In the genomic region with DNA sequence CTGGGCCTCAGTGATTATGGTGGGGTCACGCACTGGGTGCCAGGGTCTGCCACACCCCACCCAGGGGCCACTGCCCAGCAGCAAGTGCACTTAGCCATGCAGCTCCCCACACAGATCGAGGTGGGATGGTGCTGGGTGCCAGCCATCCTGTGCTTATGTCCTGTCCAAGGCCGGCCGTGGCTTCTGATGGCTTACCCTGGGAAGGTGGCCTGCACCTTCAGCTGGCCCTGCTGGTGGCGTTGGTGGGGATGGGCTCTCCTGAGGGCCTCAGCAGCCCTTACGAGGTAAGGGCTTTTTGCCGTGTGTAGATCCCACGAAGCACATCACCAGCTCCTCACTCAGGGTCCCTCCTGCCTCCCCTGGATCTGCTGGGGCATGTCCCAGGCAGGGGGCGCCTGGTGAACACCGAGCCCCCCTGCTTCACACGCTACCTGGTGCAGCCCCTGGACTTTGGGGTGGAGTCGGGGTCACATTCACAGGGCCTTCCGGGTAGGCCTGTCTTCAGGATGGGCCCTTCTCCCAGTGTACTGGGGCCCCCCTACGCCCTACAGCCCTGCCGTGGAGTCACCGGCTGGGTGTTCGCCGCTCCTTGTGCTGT, we compare ENCODE assay signal across 11 cellular contexts. TPM values are rescaled to one million over a fixed set of nuclear protein-coding genes. Genes with fewer than 3 reads are reported as not detected.
A peak's percentile ranks its signal among the peaks of the same experiment; 100 is the strongest.
DNase-seq lines count a peak whose midpoint lies in the region; ATAC-seq and TF ChIP-seq lines count a peak whose summit lies in the region.
"Had no signal": no experiment of that assay in that cellular context is flagged by ENCODE, and none has a peak within 500 bp of the region (broad histone marks: within the 10 kb centered on the region; RNA-seq: fewer than 3 reads in every experiment).

No MANE protein-coding gene starts in this region.

- H3K18ac ChIP-seq in mesenchymal stem cell (ENCODE audit: low read depth in 1 of 2, low read length in 2 of 2) = peak overlapping the region in 1 of 2 experiments; percentile 21

- peak overlapping the region in 1 of 2 experiments; percentile 34 for H3K23ac ChIP-seq in mesenchymal stem cell (ENCODE audit: low read length in 2 of 2)

- H3K27me3 ChIP-seq in BLaER1 (no peaks in the 10 kb centered on the region), GM23338 (ENCODE audit: insufficient read depth) (no peaks in the 10 kb centered on the region), WERI-Rb-1 (ENCODE audit: insufficient read depth, low read depth, severe bottlenecking) (no peaks in the 10 kb centered on the region), mesenchymal stem cell (ENCODE audit: control insufficient read depth in 1 of 2, insufficient read depth in 1 of 2, low read length in 2 of 2) (no peaks in the 10 kb centered on the region)

- no peaks in the 10 kb centered on the region for H3K9me3 Mint-ChIP-seq in GM23338
- no peaks in the 10 kb centered on the region for H3K9me3 Mint-ChIP-seq in nephron progenitor cell
- H3K9me3 Mint-ChIP-seq: CD4-positive, CD25-positive, alpha-beta regulatory T cell had no signal

- peak in 1 of 2 experiments; percentile 20; a peak in 1 of 4 replicates for TF ChIP-seq CTCF in GM23338 (conservative IDR thresholded peaks at IDR 0.05; ENCODE audit: low read depth in 2 of 2)
- no peak for TF ChIP-seq CTCF in WERI-Rb-1 (IDR thresholded peaks at IDR 0.05; ENCODE audit: low read depth, low read length)
- no peak for TF ChIP-seq CTCF in nephron progenitor cell (IDR thresholded peaks at IDR 0.05)

- no peak overlapping the region for H2BK120ac ChIP-seq in mesenchymal stem cell (ENCODE audit: low read depth, low read length)

- no peak overlapping the region for H3K27ac Mint-ChIP-seq in GM23338
- H3K27ac Mint-ChIP-seq in nephron progenitor cell = no peak overlapping the region
- H3K27ac Mint-ChIP-seq: CD4-positive, CD25-positive, alpha-beta regulatory T cell had no signal

- H3K9me2 ChIP-seq in GM23338 (ENCODE audit: insufficient read depth) = no peaks in the 10 kb centered on the region

- peak overlapping the region in 1 of 2 experiments; percentile 57 for H2BK12ac ChIP-seq in mesenchymal stem cell (ENCODE audit: low read length in 2 of 2)

- peak overlapping the region in 1 of 2 experiments; percentile 46 for H3K14ac ChIP-seq in mesenchymal stem cell (ENCODE audit: low read length in 2 of 2)

- H3K4me2 ChIP-seq in BLaER1 = peak overlapping the region; percentile 87
- H3K4me2 ChIP-seq in GM23338 = no peak overlapping the region
- no peak overlapping the region for H3K4me2 ChIP-seq in mesenchymal stem cell (ENCODE audit: low read length, poor library complexity, severe bottlenecking)

- ATAC-seq in GM23338 (peak; percentile 13; the same call in 1 of the 3 replicates), GM19467 (IDR thresholded peaks at IDR 0.05; ENCODE audit: unreplicated experiment) (no peak)

- H3K4me1 Mint-ChIP-seq in GM23338 (peaks cover 12% of the 10 kb centered on the region), nephron progenitor cell (peaks cover 66% of the 10 kb centered on the region)

- no peaks in the 10 kb centered on the region for H3K9me3 ChIP-seq in BLaER1
- H3K9me3 ChIP-seq in WERI-Rb-1 (ENCODE audit: severe bottlenecking) = peaks cover 4% of the 10 kb centered on the region
- H3K9me3 ChIP-seq in mesenchymal stem cell (ENCODE audit: control insufficient read depth, low read length) = no peaks in the 10 kb centered on the region

- H3K4me1 ChIP-seq in BLaER1 = peaks cover 73% of the 10 kb centered on the region
- no peaks in the 10 kb centered on the region for H3K4me1 ChIP-seq in GM23338 (ENCODE audit: insufficient read depth)
- H3K4me1 ChIP-seq in mesenchymal stem cell (ENCODE audit: control insufficient read depth, insufficient read depth, low read depth, low read length) = peaks cover 5% of the 10 kb centered on the region

- DNase-seq in GM23338 (ENCODE audit: low spot score) (no peak), WERI-Rb-1 (no peak), mesenchymal stem cell (no peak), nephron progenitor cell (no peak), DMS 273 (lab: John Stamatoyannopoulos, UW; ENCODE audit: unreplicated experiment) (no peak), SHP77 (lab: John Stamatoyannopoulos, UW) (no peak)
- DNase-seq: DMS 273 treated with DMSO at 0.1 percent for 48 hours, GOT3 had no signal

- H3K4me3 Mint-ChIP-seq in GM23338 (no peak overlapping the region), nephron progenitor cell (no peak overlapping the region)
- H3K4me3 Mint-ChIP-seq: CD4-positive, CD25-positive, alpha-beta regulatory T cell had no signal

- peaks cover 22% of the 10 kb centered on the region for H3K79me1 ChIP-seq in mesenchymal stem cell (replicated peaks; ENCODE audit: low read length, poor library complexity, severe bottlenecking)

- no peaks in the 10 kb centered on the region for H3K79me2 ChIP-seq in GM23338 (replicated peaks; ENCODE audit: insufficient read depth)

- H3K27me3 Mint-ChIP-seq in GM23338 (ENCODE audit: insufficient read depth, low read depth, poor library complexity) (peaks cover 9% of the 10 kb centered on the region), nephron progenitor cell (ENCODE audit: low read depth, poor library complexity) (peaks cover 7% of the 10 kb centered on the region)
- H3K27me3 Mint-ChIP-seq: CD4-positive, CD25-positive, alpha-beta regulatory T cell had no signal

- H3K4me3 ChIP-seq in BLaER1 = no peak overlapping the region
- H3K4me3 ChIP-seq in GM23338 = no peak overlapping the region
- no peak overlapping the region for H3K4me3 ChIP-seq in WERI-Rb-1 (ENCODE audit: low read depth, low read length)
- no peak overlapping the region for H3K4me3 ChIP-seq in mesenchymal stem cell (ENCODE audit: insufficient read depth in 1 of 2, low read depth in 1 of 2, low read length in 2 of 2)

- H3K27ac ChIP-seq in BLaER1 = peak overlapping the region; percentile 81; the same call in 1 of the 2 replicates
- no peak overlapping the region for H3K27ac ChIP-seq in GM23338 (ENCODE audit: low read depth)
- peak overlapping the region; percentile 29 for H3K27ac ChIP-seq in WERI-Rb-1
- H3K27ac ChIP-seq in mesenchymal stem cell (ENCODE audit: low read length, poor library complexity, severe bottlenecking) = no peak overlapping the region

- H3K9ac ChIP-seq in BLaER1 = 0 out of 2 replicates have a peak overlapping the region, but pooled peaks have one; percentile 29
- H3K9ac ChIP-seq in mesenchymal stem cell (ENCODE audit: low read length) = no peak overlapping the region

- no peaks in the 10 kb centered on the region for H3F3A ChIP-seq in GM23338 (replicated peaks; ENCODE audit: low read depth)

- H4K91ac ChIP-seq in mesenchymal stem cell (ENCODE audit: low read length) = peak overlapping the region; percentile 5

- no peak overlapping the region for H2BK15ac ChIP-seq in mesenchymal stem cell (ENCODE audit: low read depth, poor library complexity, severe bottlenecking)

- no peak overlapping the region for H3K4ac ChIP-seq in mesenchymal stem cell (ENCODE audit: low read depth in 1 of 2, low read length in 2 of 2)

- H2AFZ ChIP-seq in GM23338 (no peak overlapping the region), mesenchymal stem cell (ENCODE audit: low read depth, low read length) (no peak overlapping the region)

- H3K36me3 Mint-ChIP-seq in GM23338 (ENCODE audit: low read depth) = no peaks in the 10 kb centered on the region; the same call in 2 of the 3 replicates
- H3K36me3 Mint-ChIP-seq in nephron progenitor cell (ENCODE audit: low read depth) = peaks cover 10% of the 10 kb centered on the region

- WGBS in mesenchymal stem cell = 97% methylated on average over 18 of the region's 18 CpGs

- H4K20me1 ChIP-seq in BLaER1 (peaks cover 42% of the 10 kb centered on the region), GM23338 (replicated peaks; ENCODE audit: insufficient read depth) (no peaks in the 10 kb centered on the region; the same call in 1 of the 2 replicates)

- no peak overlapping the region for H4K8ac ChIP-seq in mesenchymal stem cell (ENCODE audit: low read length)

- H2AK5ac ChIP-seq in mesenchymal stem cell (ENCODE audit: low read length, severe bottlenecking) = no peak overlapping the region

- H3K36me3 ChIP-seq in BLaER1 (no peaks in the 10 kb centered on the region), GM23338 (ENCODE audit: insufficient read depth) (no peaks in the 10 kb centered on the region), WERI-Rb-1 (peaks cover 5% of the 10 kb centered on the region), mesenchymal stem cell (ENCODE audit: control insufficient read depth in 1 of 2, insufficient read depth in 2 of 2, low read depth in 1 of 2, low read length in 2 of 2) (peaks cover 0 to 26% of the 10 kb centered on the region in 2 experiments)

- no peak overlapping the region for H2BK5ac ChIP-seq in mesenchymal stem cell (ENCODE audit: low read depth, low read length, poor library complexity, severe bottlenecking)

TF ChIP-seq in GM23338, 12 proteins besides CTCF, POLR2A, EP300 and RAD21 (continues in another document):
- no peak for TF ChIP-seq NANOG (IDR thresholded peaks at IDR 0.05; ENCODE audit: borderline replicate concordance)
- TF ChIP-seq, protein P1, sequence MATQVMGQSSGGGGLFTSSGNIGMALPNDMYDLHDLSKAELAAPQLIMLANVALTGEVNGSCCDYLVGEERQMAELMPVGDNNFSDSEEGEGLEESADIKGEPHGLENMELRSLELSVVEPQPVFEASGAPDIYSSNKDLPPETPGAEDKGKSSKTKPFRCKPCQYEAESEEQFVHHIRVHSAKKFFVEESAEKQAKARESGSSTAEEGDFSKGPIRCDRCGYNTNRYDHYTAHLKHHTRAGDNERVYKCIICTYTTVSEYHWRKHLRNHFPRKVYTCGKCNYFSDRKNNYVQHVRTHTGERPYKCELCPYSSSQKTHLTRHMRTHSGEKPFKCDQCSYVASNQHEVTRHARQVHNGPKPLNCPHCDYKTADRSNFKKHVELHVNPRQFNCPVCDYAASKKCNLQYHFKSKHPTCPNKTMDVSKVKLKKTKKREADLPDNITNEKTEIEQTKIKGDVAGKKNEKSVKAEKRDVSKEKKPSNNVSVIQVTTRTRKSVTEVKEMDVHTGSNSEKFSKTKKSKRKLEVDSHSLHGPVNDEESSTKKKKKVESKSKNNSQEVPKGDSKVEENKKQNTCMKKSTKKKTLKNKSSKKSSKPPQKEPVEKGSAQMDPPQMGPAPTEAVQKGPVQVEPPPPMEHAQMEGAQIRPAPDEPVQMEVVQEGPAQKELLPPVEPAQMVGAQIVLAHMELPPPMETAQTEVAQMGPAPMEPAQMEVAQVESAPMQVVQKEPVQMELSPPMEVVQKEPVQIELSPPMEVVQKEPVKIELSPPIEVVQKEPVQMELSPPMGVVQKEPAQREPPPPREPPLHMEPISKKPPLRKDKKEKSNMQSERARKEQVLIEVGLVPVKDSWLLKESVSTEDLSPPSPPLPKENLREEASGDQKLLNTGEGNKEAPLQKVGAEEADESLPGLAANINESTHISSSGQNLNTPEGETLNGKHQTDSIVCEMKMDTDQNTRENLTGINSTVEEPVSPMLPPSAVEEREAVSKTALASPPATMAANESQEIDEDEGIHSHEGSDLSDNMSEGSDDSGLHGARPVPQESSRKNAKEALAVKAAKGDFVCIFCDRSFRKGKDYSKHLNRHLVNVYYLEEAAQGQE (IDR thresholded peaks at IDR 0.05; ENCODE audit: unreplicated experiment) = no peak

RNA-seq across cellular contexts. Expression of a gene that starts 46.6 kb away (rescaled TPM):
- total RNA-seq in GM23338 (2014; rRNA removed; shearing (Covaris generic)) = 5.4 and 7.1 TPM in 2 replicates
- polyA plus RNA-seq in GM23338 (2016; fragmentation: Nextera tagmentation; extraction: Ambion mirVana) = 6.7 and 8.4 TPM in 2 replicates
- polyA plus RNA-seq in mesenchymal stem cell (2013, experiment 1 of 2) = 9.9 TPM
- polyA plus RNA-seq in mesenchymal stem cell (2013, experiment 2 of 2) = 9.4 TPM

Comparison
In these comparisons a context has a peak if more than half of its experiments do, and no peak if none do; other contexts are left out.
1. H3K27ac ChIP-seq: peak in BLaER1 (single experiment) and WERI-Rb-1 (single experiment); none in GM23338 (single experiment) and mesenchymal stem cell (single experiment).